22 cellular contexts compared by ENCODE assay signal in the genomic region with DNA sequence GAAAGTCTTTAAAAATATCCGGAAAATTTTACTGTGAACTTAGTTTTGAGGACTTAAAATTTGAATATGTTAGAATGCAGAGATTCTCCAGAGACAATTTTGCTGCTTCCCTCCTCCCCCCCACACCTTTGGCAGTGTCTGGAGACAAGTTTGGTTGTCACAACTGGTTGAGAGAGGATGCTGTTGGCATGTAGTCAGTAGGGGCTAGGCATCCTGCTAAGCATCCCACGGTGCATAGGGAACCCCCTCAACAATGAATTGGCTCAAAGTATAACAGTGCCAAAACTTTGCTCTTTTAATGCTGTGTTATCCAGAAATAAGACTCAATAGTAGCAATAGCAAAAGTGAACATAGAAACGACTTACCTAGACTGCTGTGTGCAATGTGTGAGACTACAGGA. TPM values are rescaled to one million over a fixed set of nuclear protein-coding genes. Genes with fewer than 3 reads are reported as not detected.
A peak's percentile ranks its signal among the peaks of the same experiment; 100 is the strongest.
DNase-seq lines count a peak whose midpoint lies in the region; TF ChIP-seq lines count a peak whose summit lies in the region.
"Had no signal": no experiment of that assay in that cellular context is flagged by ENCODE, and none has a peak within 500 bp of the region (broad histone marks: within the 10 kb centered on the region; RNA-seq: fewer than 3 reads in every experiment).

No MANE protein-coding gene starts in this region.

- H2AFZ ChIP-seq in H9 (ENCODE audit: low read length): no peak overlapping the region

- H2BK12ac ChIP-seq in H9 (ENCODE audit: insufficient read length, low read depth, low read length): no peak overlapping the region

- no peak overlapping the region for H3K14ac ChIP-seq in H9 (ENCODE audit: insufficient read depth, low read length)

- H4K8ac ChIP-seq in H9 (replicated peaks; ENCODE audit: insufficient read length, low read depth, low read length): no peak overlapping the region

- peaks cover 73 to 86% of the 10 kb centered on the region in 2 donors for H3K36me3 Mint-ChIP-seq in CD4-positive, alpha-beta memory T cell
- H3K36me3 Mint-ChIP-seq in H9 (ENCODE audit: insufficient read depth in 1 of 3, low read depth in 3 of 3) (peaks cover 64 to 79% (median 78%) of the 10 kb centered on the region in 3 experiments), brain (peaks cover 82% of the 10 kb centered on the region), nephron (ENCODE audit: low read depth) (peaks cover 80% of the 10 kb centered on the region), CD14-positive monocyte (peaks cover 70 to 76% of the 10 kb centered on the region in 2 donors)

- no peak overlapping the region for H3K4ac ChIP-seq in H9 (ENCODE audit: low read depth, low read length)

- CTCF ChIA-PET in CD4-positive, alpha-beta memory T cell (lab: Charles Lee; ENCODE audit: partially characterized antibody): no interaction called here

- H4K5ac ChIP-seq in H9 (ENCODE audit: insufficient read length, low read depth, low read length): no peak overlapping the region

- H3K9me3 ChIP-seq in CD4-positive, alpha-beta memory T cell (ENCODE audit: control insufficient read depth in 1 of 2, low read length in 2 of 2): no peaks in the 10 kb centered on the region
- no peaks in the 10 kb centered on the region for H3K9me3 ChIP-seq in H9 (ENCODE audit: control insufficient read depth, low read depth, low read length)
- H3K9me3 ChIP-seq: BE2C, esophagus squamous epithelium, heart left ventricle, MG63, neutrophil, right lobe of liver had no signal

- no peak overlapping the region for H2BK15ac ChIP-seq in H9 (ENCODE audit: low read depth, low read length)

- H3K4me3 Mint-ChIP-seq in CD4-positive, alpha-beta memory T cell: peak overlapping the region in 4 of 8 donors; percentile 17 to 80 (median 72)
- H3K4me3 Mint-ChIP-seq in H9 (no peak overlapping the region), brain (peak overlapping the region; percentile 30 to 95 (median 68)), nephron (peak overlapping the region; percentile 46 to 62 (median 48)), CD14-positive monocyte (no peak overlapping the region)

- POLR2A ChIA-PET in CD4-positive, alpha-beta memory T cell (lab: Charles Lee; ENCODE audit: partially characterized antibody): no interaction called here

- no peak overlapping the region for H4K91ac ChIP-seq in H9 (ENCODE audit: insufficient read length, low read depth, low read length)

- H3K56ac ChIP-seq in H9 (ENCODE audit: insufficient read length, low read depth, low read length): no peak overlapping the region

- intact Hi-C loops in CD4-positive, alpha-beta memory T cell (cut with micrococcal nuclease): no loop called here
- intact Hi-C loops in CD14-positive monocyte (cut with micrococcal nuclease): no loop called here

- H3K18ac ChIP-seq in H9 (ENCODE audit: insufficient read length, low read depth, low read length): no peak overlapping the region

- no peak overlapping the region for H3K9ac ChIP-seq in H9 (ENCODE audit: extremely low read depth, insufficient read length, low read length)

- H3K4me1 ChIP-seq in CD4-positive, alpha-beta memory T cell (ENCODE audit: insufficient read depth, low read length): peaks cover 80% of the 10 kb centered on the region
- no peaks in the 10 kb centered on the region for H3K4me1 ChIP-seq in H9 (ENCODE audit: insufficient read depth, low read length)
- H3K4me1 ChIP-seq: BE2C had no signal

- H3K4me3 ChIP-seq in CD4-positive, alpha-beta memory T cell (ENCODE audit: low read length in 2 of 2): no peak overlapping the region
- H3K4me3 ChIP-seq: heart left ventricle, MG63, right lobe of liver had no signal

- WGBS in H9 (ENCODE audit: extremely low coverage, insufficient read length, low lambda C conversion rate): no CpG with 5 or more reads among the region's 3 CpGs

- H2BK120ac ChIP-seq in H9 (ENCODE audit: low read depth, low read length, poor library complexity, severe bottlenecking): no peak overlapping the region

- H3K23me2 ChIP-seq in H9 (ENCODE audit: insufficient read length, low read depth, low read length, poor library complexity, severe bottlenecking): peaks cover 6% of the 10 kb centered on the region

- no peaks in the 10 kb centered on the region for H4K20me1 ChIP-seq in H9 (ENCODE audit: control insufficient read depth, insufficient read depth, insufficient read length)

- H2BK5ac ChIP-seq in H9 (ENCODE audit: insufficient read length, low read length): no peak overlapping the region

- no peaks in the 10 kb centered on the region for H3K27me3 ChIP-seq in CD4-positive, alpha-beta memory T cell (ENCODE audit: insufficient read depth, low read length)
- no peaks in the 10 kb centered on the region for H3K27me3 ChIP-seq in H9 (ENCODE audit: insufficient read depth, low read length)
- H3K27me3 ChIP-seq: BE2C, esophagus squamous epithelium, heart left ventricle, MG63, neutrophil, right lobe of liver had no signal

- peaks cover 61% of the 10 kb centered on the region for H3K36me3 ChIP-seq in CD4-positive, alpha-beta memory T cell (ENCODE audit: insufficient read depth, low read length)

- H3K4me1 Mint-ChIP-seq in CD4-positive, alpha-beta memory T cell: peaks cover 56 to 98% (median 75%) of the 10 kb centered on the region in 4 donors
- peaks cover 19 to 29% of the 10 kb centered on the region in 2 experiments for H3K4me1 Mint-ChIP-seq in H9
- peaks cover 66% of the 10 kb centered on the region for H3K4me1 Mint-ChIP-seq in brain
- peaks cover 47% of the 10 kb centered on the region for H3K4me1 Mint-ChIP-seq in nephron
- H3K4me1 Mint-ChIP-seq in CD14-positive monocyte: peaks cover 31% of the 10 kb centered on the region

- peak overlapping the region in 6 of 7 donors; percentile 54 to 100 (median 78) for H3K27ac Mint-ChIP-seq in CD4-positive, alpha-beta memory T cell
- peak overlapping the region in 2 of 3 experiments; percentile 7 to 24; a peak in 1 of 7 replicates for H3K27ac Mint-ChIP-seq in H9
- peak overlapping the region in 3 of 5 experiments; percentile 9 to 65 (median 26) for H3K27ac Mint-ChIP-seq in brain
- H3K27ac Mint-ChIP-seq in nephron: no peak overlapping the region
- H3K27ac Mint-ChIP-seq in CD14-positive monocyte: peak overlapping the region in 1 of 7 donors; percentile 1

- H3K27me3 Mint-ChIP-seq in CD4-positive, alpha-beta memory T cell: no peaks in the 10 kb centered on the region
- H3K27me3 Mint-ChIP-seq in H9 (ENCODE audit: low read depth) (no peaks in the 10 kb centered on the region; the same call in none of the 2 replicates), brain (peaks cover 27% of the 10 kb centered on the region), nephron (ENCODE audit: low read depth) (no peaks in the 10 kb centered on the region), CD14-positive monocyte (ENCODE audit: low read depth in 3 of 3) (no peaks in the 10 kb centered on the region)

- peaks cover 0 to 21% (median 0%) of the 10 kb centered on the region in 8 donors for H3K9me3 Mint-ChIP-seq in CD4-positive, alpha-beta memory T cell
- H3K9me3 Mint-ChIP-seq in H9 (no peaks in the 10 kb centered on the region), brain (peaks cover 0 to 9% (median 6%) of the 10 kb centered on the region in 5 experiments), nephron (no peaks in the 10 kb centered on the region), CD14-positive monocyte (peaks cover 0 to 12% (median 1%) of the 10 kb centered on the region in 7 donors)

- DNase-seq in CD4-positive, alpha-beta memory T cell: no peak
- DNase-seq in H9 (no peak), retina (no peak), DMS153 (lab: John Stamatoyannopoulos, UW) (no peak), CD14-positive monocyte (ENCODE audit: low spot score) (no peak)
- DNase-seq: BE2C; cortex of kidney; esophagus squamous epithelium; HCEC 1CT; heart left ventricle; mammary epithelial cell; MG63; NCI-H187; NCI-H446 treated with DMSO at 0.1 percent for 48 hours; stimulated activated CD4-positive, alpha-beta T cell treated with anti-CD3 and anti-CD28 coated beads, Interleukin-1b, Interleukin-23, amount 100 ng/mL, for 48 hours; T-helper 2 cell had no signal

- no peak overlapping the region for H2BK20ac ChIP-seq in H9 (ENCODE audit: low read depth, low read length, poor library complexity, severe bottlenecking)

- TF ChIP-seq CTCF in H9 (conservative IDR thresholded peaks at IDR 0.05) (no peak), brain (conservative IDR thresholded peaks at IDR 0.05) (no peak), nephron (IDR thresholded peaks at IDR 0.05; ENCODE audit: unreplicated experiment in 3 of 3) (no peak), CD14-positive monocyte (IDR thresholded peaks at IDR 0.05) (no peak)

- H3K27ac ChIP-seq in CD4-positive, alpha-beta memory T cell (ENCODE audit: low read depth, low read length): no peak overlapping the region
- H3K27ac ChIP-seq in H9 (ENCODE audit: insufficient read length, low read depth, low read length): no peak overlapping the region
- H3K27ac ChIP-seq: heart left ventricle, neutrophil had no signal

- H3K23ac ChIP-seq in H9 (ENCODE audit: insufficient read length, low read depth, low read length): no peak overlapping the region

- H3T11ph ChIP-seq in H9 (ENCODE audit: low read length): no peak overlapping the region

- no peak overlapping the region for H2AK5ac ChIP-seq in H9 (ENCODE audit: insufficient read length, low read length)

- peaks cover 6% of the 10 kb centered on the region for H3K79me1 ChIP-seq in H9 (ENCODE audit: insufficient read depth, low read depth, low read length, poor library complexity, severe bottlenecking)

- H3K79me2 ChIP-seq in H9 (ENCODE audit: insufficient read depth, low read length): peaks cover 3% of the 10 kb centered on the region; the same call in 1 of the 2 replicates

- H3K4me2 ChIP-seq in H9 (ENCODE audit: insufficient read depth, insufficient read length, low read length): no peak overlapping the region

RNA-seq across cellular contexts. Expression of a gene that starts 3.6 kb away (rescaled TPM):
- total RNA-seq in CD4-positive, alpha-beta memory T cell: 100 to 1,000 TPM; 946 to 964 TPM
- 1,000 to 10,000 TPM in 1 of 2 donors, 100 to 1,000 TPM in 1; 920 to 1,159 TPM for polyA plus RNA-seq in CD4-positive, alpha-beta memory T cell
- 364 and 389 TPM in 2 replicates for total RNA-seq in H9 (2021)
- 71.5 TPM for polyA plus RNA-seq in brain (ENCODE audit: insufficient read depth, low read depth, low replicate concordance)
- 100 to 1,000 TPM; 410 to 502 TPM for polyA plus RNA-seq in CD14-positive monocyte

RNA-seq across cellular contexts. Expression of a gene that starts 26.5 kb away (rescaled TPM):
- total RNA-seq in CD4-positive, alpha-beta memory T cell: not detected
- not detected for polyA plus RNA-seq in CD4-positive, alpha-beta memory T cell
- total RNA-seq in H9 (2021): not detected in 2 replicates
- not detected for polyA plus RNA-seq in brain (ENCODE audit: insufficient read depth, low read depth, low replicate concordance)
- polyA plus RNA-seq in CD14-positive monocyte: under 1 TPM in 1 of 2 donors, not detected in 1; 0.09 TPM
- total RNA-seq: esophagus squamous epithelium, heart left ventricle, mammary epithelial cell, Right ventricle myocardium inferior, temporal lobe had no signal
- polyA plus RNA-seq: heart left ventricle, mammary epithelial cell had no signal

Comparison
In these comparisons a context has a peak if more than half of its experiments do, and no peak if none do; other contexts are left out.
1. H3K27ac Mint-ChIP-seq: peak in CD4-positive, alpha-beta memory T cell (6 of 7), H9 (2 of 3) and brain (3 of 5); none in nephron (0 of 3).
2. H3K4me3 Mint-ChIP-seq: peak in brain (5 of 5) and nephron (3 of 3); none in H9 (0 of 2) and CD14-positive monocyte (0 of 2).